Comparison of ENCODE assay signal across 19 cellular contexts in genomic region chr1:53112861-53113260, GRCh38. TPM values are rescaled to one million over a fixed set of nuclear protein-coding genes. Genes with fewer than 3 reads are reported as not detected.
"Had no signal": no experiment of that assay in that cellular context is flagged by ENCODE, and none has a peak within 500 bp of the region (broad histone marks: within the 10 kb centered on the region; RNA-seq: fewer than 3 reads in every experiment).

No MANE protein-coding gene starts in this region.

- H3K4me2 ChIP-seq: hepatocyte had no signal

- H3K4me1 ChIP-seq: colonic mucosa, parathyroid adenoma had no signal

- H3K27ac ChIP-seq: colonic mucosa, hepatocyte, parathyroid adenoma had no signal

- H3K9me3 Mint-ChIP-seq: activated naive CD4-positive, alpha-beta T cell treated with anti-CD3 and anti-CD28 coated beads for 36 hours; activated T-helper 17 cell treated with anti-CD3 and anti-CD28 coated beads, Interleukin-2, amount 50 U/mL, for 72 hours; naive thymus-derived CD8-positive, alpha-beta T cell; stimulated activated effector memory CD8-positive, alpha-beta T cell treated with anti-CD3 and anti-CD28 coated beads, Interleukin-12 subunit alpha, Interleukin-12 subunit beta, amount 100 ng/mL, for 72 hours; T-helper 1 cell treated with Interleukin-12 subunit alpha and Interleukin-12 subunit beta and Interleukin-4 antibody, amounts not matched to agents 30 μg/mL and 1 μg/mL, for 36 hours had no signal

- H2AFZ ChIP-seq: hepatocyte, parathyroid adenoma had no signal

- H3K36me3 Mint-ChIP-seq: naive thymus-derived CD8-positive, alpha-beta T cell; stimulated activated effector memory CD8-positive, alpha-beta T cell treated with anti-CD3 and anti-CD28 coated beads, Interleukin-12 subunit alpha, Interleukin-12 subunit beta, amount 100 ng/mL, for 72 hours had no signal

- H3K4me3 ChIP-seq: colonic mucosa, hepatocyte, mucosa of descending colon, sigmoid colon had no signal

- DNase-seq: activated CD4-positive, alpha-beta T cell treated with anti-CD3 and anti-CD28 coated beads, Interleukin-2, amount 50 U/mL, for 1 hour; activated naive CD4-positive, alpha-beta T cell treated with anti-CD3 and anti-CD28 coated beads for 36 hours; activated T-cell treated with anti-CD3 and anti-CD28 coated beads for 4 hours; caudate nucleus; colonic mucosa; mucosa of descending colon; naive thymus-derived CD8-positive, alpha-beta T cell; sigmoid colon had no signal

- ATAC-seq: activated T-helper 17 cell treated with anti-CD3 and anti-CD28 coated beads, Interleukin-2, amount 50 U/mL, for 72 hours; esophagus mucosa; left lobe of liver; mucosa of descending colon; naive thymus-derived CD8-positive, alpha-beta T cell; stimulated activated effector memory CD8-positive, alpha-beta T cell treated with anti-CD3 and anti-CD28 coated beads, Interleukin-12 subunit alpha, Interleukin-12 subunit beta, amount 100 ng/mL, for 72 hours had no signal

- H3K4me3 Mint-ChIP-seq: activated naive CD4-positive, alpha-beta T cell treated with anti-CD3 and anti-CD28 coated beads for 36 hours; activated T-helper 17 cell treated with anti-CD3 and anti-CD28 coated beads, Interleukin-2, amount 50 U/mL, for 72 hours; naive thymus-derived CD8-positive, alpha-beta T cell; stimulated activated effector memory CD8-positive, alpha-beta T cell treated with anti-CD3 and anti-CD28 coated beads, Interleukin-12 subunit alpha, Interleukin-12 subunit beta, amount 100 ng/mL, for 72 hours; T-helper 1 cell treated with Interleukin-12 subunit alpha and Interleukin-12 subunit beta and Interleukin-4 antibody, amounts not matched to agents 30 μg/mL and 1 μg/mL, for 36 hours had no signal

- FAIRE-seq: endometrium had no signal

- H3K36me3 ChIP-seq: colonic mucosa, sigmoid colon had no signal

- H3K9me3 ChIP-seq: colonic mucosa, mucosa of descending colon had no signal

- H3K79me2 ChIP-seq: hepatocyte, parathyroid adenoma had no signal

- H3K9ac ChIP-seq: parathyroid adenoma had no signal

- H3K27ac Mint-ChIP-seq: activated naive CD4-positive, alpha-beta T cell treated with anti-CD3 and anti-CD28 coated beads for 36 hours; activated T-helper 17 cell treated with anti-CD3 and anti-CD28 coated beads, Interleukin-2, amount 50 U/mL, for 72 hours; stimulated activated effector memory CD8-positive, alpha-beta T cell treated with anti-CD3 and anti-CD28 coated beads, Interleukin-12 subunit alpha, Interleukin-12 subunit beta, amount 100 ng/mL, for 72 hours; T-helper 1 cell treated with Interleukin-12 subunit alpha and Interleukin-12 subunit beta and Interleukin-4 antibody, amounts not matched to agents 30 μg/mL and 1 μg/mL, for 36 hours had no signal

- H3K27me3 ChIP-seq: colonic mucosa, sigmoid colon had no signal

- H3K27me3 Mint-ChIP-seq: activated T-helper 17 cell treated with anti-CD3 and anti-CD28 coated beads, Interleukin-2, amount 50 U/mL, for 72 hours had no signal

RNA-seq across cellular contexts. Expression of gene SLC1A7, which starts 29.6 kb away (rescaled TPM):
- total RNA-seq: activated CD8-positive, alpha-beta memory T cell treated with anti-CD3 and anti-CD28 coated beads for 36 hours; activated naive CD4-positive, alpha-beta T cell treated with anti-CD3 and anti-CD28 coated beads for 36 hours; activated T-helper 17 cell treated with anti-CD3 and anti-CD28 coated beads, Interleukin-2, amount 50 U/mL, for 72 hours; esophagus mucosa; glomerular endothelial cell; hepatocyte; lung microvascular endothelial cell; naive thymus-derived CD8-positive, alpha-beta T cell had no signal
- polyA plus RNA-seq: hepatocyte; naive thymus-derived CD8-positive, alpha-beta T cell had no signal

RNA-seq across cellular contexts. Expression of gene PODN, which starts 50.8 kb away (rescaled TPM):
- total RNA-seq: activated CD8-positive, alpha-beta memory T cell treated with anti-CD3 and anti-CD28 coated beads for 36 hours; activated naive CD4-positive, alpha-beta T cell treated with anti-CD3 and anti-CD28 coated beads for 36 hours; activated T-helper 17 cell treated with anti-CD3 and anti-CD28 coated beads, Interleukin-2, amount 50 U/mL, for 72 hours; naive thymus-derived CD8-positive, alpha-beta T cell had no signal
